Comparison of ENCODE assay signal across 1 cellular context in genomic region chr5:92939428-92939827, GRCh38.
TF ChIP-seq lines count a peak whose summit lies in the region.

No MANE protein-coding gene starts in this region.

TF ChIP-seq in H1, 55 proteins besides CTCF, POLR2A, EP300 and RAD21:
- TF ChIP-seq POLR2AphosphoS5 (IDR thresholded peaks at IDR 0.05; ENCODE audit: low read depth, low read length) (no peak), BRCA1 (IDR thresholded peaks at IDR 0.05; ENCODE audit: low read depth, low read length) (no peak), CEBPB (IDR thresholded peaks at IDR 0.05; ENCODE audit: low read depth, low read length) (no peak), CTBP2 (IDR thresholded peaks at IDR 0.05; ENCODE audit: borderline replicate concordance, insufficient read depth, insufficient read length, low read length) (no peak), SUZ12 (IDR thresholded peaks at IDR 0.05; ENCODE audit: low read length) (no peak), NRF1 (IDR thresholded peaks at IDR 0.05; ENCODE audit: low read depth, low read length) (no peak), NANOG (IDR thresholded peaks at IDR 0.05; ENCODE audit: insufficient read depth, low read depth, low read length, poor library complexity, severe bottlenecking) (no peak), CHD1 (IDR thresholded peaks at IDR 0.05; ENCODE audit: low read depth, low read length) (no peak), TAF1 (IDR thresholded peaks at IDR 0.05; ENCODE audit: low read depth, low read length) (no peak), EGR1 (IDR thresholded peaks at IDR 0.05; ENCODE audit: borderline replicate concordance, low read depth, low read length) (no peak), SP4 (IDR thresholded peaks at IDR 0.05; ENCODE audit: low read length) (no peak), KDM1A (IDR thresholded peaks at IDR 0.05; ENCODE audit: borderline replicate concordance, low read length) (no peak), TCF12 (IDR thresholded peaks at IDR 0.05; ENCODE audit: low read depth, low read length) (no peak), CREB1 (IDR thresholded peaks at IDR 0.05) (no peak), JUND (IDR thresholded peaks at IDR 0.05; ENCODE audit: low read length) (no peak), GABPA (IDR thresholded peaks at IDR 0.05; ENCODE audit: borderline replicate concordance, insufficient read depth, low read length) (no peak), FOSL1 (IDR thresholded peaks at IDR 0.05; ENCODE audit: insufficient read depth, low read depth, low read length) (no peak), SRF (IDR thresholded peaks at IDR 0.05; ENCODE audit: low read depth, low read length) (no peak)
- TF ChIP-seq, protein P1, sequence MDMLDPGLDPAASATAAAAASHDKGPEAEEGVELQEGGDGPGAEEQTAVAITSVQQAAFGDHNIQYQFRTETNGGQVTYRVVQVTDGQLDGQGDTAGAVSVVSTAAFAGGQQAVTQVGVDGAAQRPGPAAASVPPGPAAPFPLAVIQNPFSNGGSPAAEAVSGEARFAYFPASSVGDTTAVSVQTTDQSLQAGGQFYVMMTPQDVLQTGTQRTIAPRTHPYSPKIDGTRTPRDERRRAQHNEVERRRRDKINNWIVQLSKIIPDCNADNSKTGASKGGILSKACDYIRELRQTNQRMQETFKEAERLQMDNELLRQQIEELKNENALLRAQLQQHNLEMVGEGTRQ (IDR thresholded peaks at IDR 0.05; ENCODE audit: low read length), result no peak
